ENCODE assay signal across 1 cellular context in genomic region chr6:41932378-41932777, GRCh38.
TF ChIP-seq lines count a peak whose summit lies in the region.

No MANE protein-coding gene starts in this region.

TF ChIP-seq in K562, 482 proteins besides CTCF, POLR2A, EP300 and RAD21:
- TF ChIP-seq RBFOX2 (IDR thresholded peaks at IDR 0.05; ENCODE audit: low read depth, low read length): peak; percentile 49
- no peak for TF ChIP-seq TEAD2 (tag; IDR thresholded peaks at IDR 0.05)
- TF ChIP-seq POLR2G (IDR thresholded peaks at IDR 0.05; ENCODE audit: low read depth, low read length): peak; percentile 64
- no peak for TF ChIP-seq HNRNPLL (IDR thresholded peaks at IDR 0.05; ENCODE audit: low read depth, low read length, poor library complexity, severe bottlenecking)
- no peak for TF ChIP-seq HMBOX1 (IDR thresholded peaks at IDR 0.05)
